Comparison of ENCODE assay signal across 8 cellular contexts in the genomic region with DNA sequence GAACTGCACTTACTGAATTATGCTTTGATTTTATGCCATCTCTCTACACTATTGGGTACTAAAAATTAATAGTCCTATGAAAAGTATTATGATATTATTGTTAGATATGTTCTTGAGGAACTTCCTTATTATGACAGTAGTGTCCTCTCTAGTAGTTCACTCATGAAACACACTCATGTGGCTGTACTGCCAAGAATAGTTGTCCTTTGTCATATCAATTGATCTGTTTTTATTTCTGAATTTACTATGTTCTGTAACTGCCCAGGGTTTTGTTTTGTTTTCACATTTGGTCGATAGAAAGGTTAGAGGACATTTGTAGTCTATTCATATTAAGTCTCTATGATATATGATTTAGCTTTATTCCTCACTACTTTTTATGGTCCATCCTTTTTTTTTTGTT.
"Had no signal": no experiment of that assay in that cellular context is flagged by ENCODE, and none has a peak within 500 bp of the region (broad histone marks: within the 10 kb centered on the region; RNA-seq: fewer than 3 reads in every experiment).

No MANE protein-coding gene starts in this region.

- FAIRE-seq: G401.6, GM12878, GM12891, GM12892, GM18507, GM19239 had no signal

- DNase-seq: GDM1, GF-D8 had no signal

- ATAC-seq: GM12878 had no signal

- H3K4me3 ChIP-seq: GM12878 had no signal
